Comparison of ENCODE assay signal across 7 cellular contexts in genomic region chr7:123292227-123292626, GRCh38.
"Had no signal": no experiment of that assay in that cellular context is flagged by ENCODE, and none has a peak within 500 bp of the region (broad histone marks: within the 10 kb centered on the region; RNA-seq: fewer than 3 reads in every experiment).

No MANE protein-coding gene starts in this region.

- ATAC-seq: GM12878 had no signal

- H3K4me3 ChIP-seq: GM12878 had no signal

- DNase-seq: GDM1, GF-D8 had no signal

- FAIRE-seq: G401.6, GM12878, GM12891, GM12892, GM18507 had no signal
